In genomic region chr20:56359212-56360132, GRCh38 we compare ENCODE assay signal across 1 cellular context.
A peak's percentile ranks its signal among the peaks of the same experiment; 100 is the strongest.
TF ChIP-seq lines count a peak whose summit lies in the region.

No MANE protein-coding gene starts in this region.

TF ChIP-seq in K562, 482 proteins besides CTCF, POLR2A, EP300 and RAD21 (continued from another document):
- TF ChIP-seq TRIM25 (IDR thresholded peaks at IDR 0.05; ENCODE audit: borderline replicate concordance) (no peak), CBFA2T2 (conservative IDR thresholded peaks at IDR 0.05) (no peak), ETV5 (CRISPR knock-in tag; IDR thresholded peaks at IDR 0.05; ENCODE audit: low read depth) (0 out of 2 replicates have a peak, but pooled peaks have one; percentile 21), ZNF232 (CRISPR knock-in tag; IDR thresholded peaks at IDR 0.05) (no peak), PREB (CRISPR knock-in tag; IDR thresholded peaks at IDR 0.05) (no peak), NUFIP1 (IDR thresholded peaks at IDR 0.05; ENCODE audit: partially characterized antibody) (no peak), CREB1 (IDR thresholded peaks at IDR 0.05) (no peak), CREB1 (CRISPR knock-in tag; IDR thresholded peaks at IDR 0.05) (no peak), ZBTB40 (IDR thresholded peaks at IDR 0.05) (no peak), ZBTB40 (CRISPR knock-in tag; IDR thresholded peaks at IDR 0.05) (no peak), STAT5A (IDR thresholded peaks at IDR 0.05; ENCODE audit: borderline replicate concordance, low read length) (no peak), EGR1 (conservative IDR thresholded peaks at IDR 0.05) (no peak), U2AF2 (optimal IDR thresholded peaks at IDR 0.05; ENCODE audit: low read depth, low read length) (no peak), CBX8 (IDR thresholded peaks at IDR 0.05; ENCODE audit: borderline replicate concordance, extremely low read depth, low read depth, low read length, poor library complexity, severe bottlenecking) (no peak), SNRNP70 (optimal IDR thresholded peaks at IDR 0.05; ENCODE audit: low read depth, low read length) (no peak), JUND (IDR thresholded peaks at IDR 0.05; ENCODE audit: borderline replicate concordance, low read depth, low read length) (no peak), JUND (tag; IDR thresholded peaks at IDR 0.05; ENCODE audit: borderline replicate concordance, low read depth, low read length) (no peak), LARP7 (IDR thresholded peaks at IDR 0.05) (no peak), ZNF511 (CRISPR knock-in tag; IDR thresholded peaks at IDR 0.05) (peak; percentile 42; the same call in 1 of the 2 replicates), ARHGAP35 (IDR thresholded peaks at IDR 0.05; ENCODE audit: partially characterized antibody) (no peak), RFX1 (IDR thresholded peaks at IDR 0.05) (no peak), PCBP2 (IDR thresholded peaks at IDR 0.05; ENCODE audit: low read depth, low read length, poor library complexity, severe bottlenecking) (no peak), SNAPC5 (CRISPR knock-in tag; IDR thresholded peaks at IDR 0.05) (no peak), ZNF347 (CRISPR knock-in tag; IDR thresholded peaks at IDR 0.05; ENCODE audit: low read depth) (no peak), CHAMP1 (IDR thresholded peaks at IDR 0.05) (no peak), GTF3C2 (IDR thresholded peaks at IDR 0.05; ENCODE audit: borderline replicate concordance, extremely low read depth, insufficient read length) (no peak), SP2 (IDR thresholded peaks at IDR 0.05; ENCODE audit: extremely low read depth, low read depth, low read length, poor library complexity, severe bottlenecking) (no peak), ZNF24 (IDR thresholded peaks at IDR 0.05) (no peak), ZFX (CRISPR knock-in tag; IDR thresholded peaks at IDR 0.05) (peak; percentile 78), HNRNPL (IDR thresholded peaks at IDR 0.05; ENCODE audit: low read depth, low read length) (no peak), DPF2 (IDR thresholded peaks at IDR 0.05) (no peak), HIVEP1 (CRISPR knock-in tag; IDR thresholded peaks at IDR 0.05) (no peak), HCFC1 (IDR thresholded peaks at IDR 0.05; ENCODE audit: low read depth, low read length) (no peak), EZH2 (IDR thresholded peaks at IDR 0.05; ENCODE audit: borderline replicate concordance, low read depth, low read length) (no peak), GABPA (tag; conservative IDR thresholded peaks at IDR 0.05; ENCODE audit: low read depth) (no peak)
